ENCODE assay signal across 8 cellular contexts in the genomic region with DNA sequence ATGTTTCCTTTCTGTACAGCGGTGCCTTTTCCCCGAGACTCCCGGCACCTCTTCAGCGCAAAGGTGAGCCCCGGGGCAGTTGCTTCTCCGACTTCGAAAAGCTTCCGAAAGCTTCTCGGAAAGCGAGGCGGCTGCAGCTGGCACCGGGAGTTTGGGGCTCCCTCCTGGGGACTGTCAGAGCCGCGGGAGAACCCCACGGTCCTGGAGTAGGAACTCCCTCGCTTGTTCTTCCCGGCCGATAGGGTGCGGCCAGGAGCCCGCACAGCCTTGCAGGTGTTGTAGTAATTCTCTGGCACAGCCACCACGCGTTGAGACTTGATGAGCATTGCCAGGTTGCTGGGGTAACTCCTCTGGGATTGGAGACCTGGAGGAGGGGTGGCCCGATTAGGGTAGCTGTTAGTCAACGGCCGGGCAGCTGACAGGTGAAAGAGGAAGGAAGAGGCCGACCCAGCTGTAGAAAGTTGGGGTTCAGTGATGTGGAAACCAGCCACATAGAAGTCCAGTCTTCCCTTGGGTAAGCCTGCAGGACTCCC. TPM values are rescaled to one million over a fixed set of nuclear protein-coding genes. Genes with fewer than 3 reads are reported as not detected.
DNase-seq lines count a peak whose midpoint lies in the region; ATAC-seq, FAIRE-seq and TF ChIP-seq lines count a peak whose summit lies in the region.

No MANE protein-coding gene starts in this region.

- H3K27me3 Mint-ChIP-seq in T-helper 2 cell treated with Interferon-gamma antibody and Interleukin-4, amounts not matched to agents 5 μg/mL and 100 μg/mL, for 36 hours (ENCODE audit: low read depth) = no peaks in the 10 kb centered on the region

- H3K4me1 ChIP-seq in breast epithelium = peaks cover 0 to 9% of the 10 kb centered on the region in 2 donors
- peaks cover 16% of the 10 kb centered on the region for H3K4me1 ChIP-seq in keratinocyte (ENCODE audit: control insufficient read depth, extremely low read depth, insufficient read depth, low read length)

- FAIRE-seq in keratinocyte (lab: Jason Lieb, UNC) = peak; percentile 84

- H3K27me3 ChIP-seq in breast epithelium (no peaks in the 10 kb centered on the region), keratinocyte (ENCODE audit: control insufficient read depth, extremely low read depth, insufficient read depth, low read length) (no peaks in the 10 kb centered on the region)

- peak overlapping the region; percentile 75 to 98 (median 98) for H3K4me3 ChIP-seq in breast epithelium
- peak overlapping the region; percentile 89 to 98 (median 90) for H3K4me3 ChIP-seq in keratinocyte (ENCODE audit: control insufficient read depth in 2 of 3, extremely low read depth in 1 of 3, insufficient read depth in 2 of 3, low read depth in 1 of 3, low read length in 3 of 3)

- peak; percentile 38 for ATAC-seq in GM18502 (IDR thresholded peaks at IDR 0.05; ENCODE audit: poor library complexity, unreplicated experiment)
- ATAC-seq in HG02943 (IDR thresholded peaks at IDR 0.05; ENCODE audit: low read depth, unreplicated experiment) = peak; percentile 33

- peak; percentile 56 for TF ChIP-seq CTCF in 22Rv1 (IDR thresholded peaks at IDR 0.05)
- peak in 1 of 3 donors; percentile 30 for TF ChIP-seq CTCF in breast epithelium (IDR thresholded peaks at IDR 0.05)
- TF ChIP-seq CTCF in keratinocyte (optimal IDR thresholded peaks at IDR 0.05 in 1 of 3, IDR thresholded peaks at IDR 0.05 in 1 of 3, conservative IDR thresholded peaks at IDR 0.05 in 1 of 3; ENCODE audit: extremely low read depth in 1 of 3, insufficient read depth in 2 of 3, low read length in 3 of 3) = peak; percentile 49 to 62 (median 59)

- no peaks in the 10 kb centered on the region for H3K9me3 Mint-ChIP-seq in T-helper 2 cell treated with Interferon-gamma antibody and Interleukin-4, amounts not matched to agents 5 μg/mL and 100 μg/mL, for 36 hours

- H4K20me1 ChIP-seq in keratinocyte (ENCODE audit: control insufficient read depth, extremely low read depth, insufficient read depth, low read length) = no peaks in the 10 kb centered on the region

- peak overlapping the region; percentile 50 for H3K27ac Mint-ChIP-seq in T-helper 2 cell treated with Interferon-gamma antibody and Interleukin-4, amounts not matched to agents 5 μg/mL and 100 μg/mL, for 36 hours

- H2AFZ ChIP-seq in keratinocyte (ENCODE audit: control insufficient read depth, low read length) = peak overlapping the region; percentile 78

- H3K9me3 ChIP-seq in breast epithelium = no peaks in the 10 kb centered on the region
- H3K9me3 ChIP-seq in keratinocyte (ENCODE audit: control insufficient read depth, low read depth, low read length) = no peaks in the 10 kb centered on the region

- H3K4me1 Mint-ChIP-seq in T-helper 2 cell treated with Interferon-gamma antibody and Interleukin-4, amounts not matched to agents 5 μg/mL and 100 μg/mL, for 36 hours (ENCODE audit: low read depth) = peaks cover 22% of the 10 kb centered on the region

- no peaks in the 10 kb centered on the region for H3K9me1 ChIP-seq in keratinocyte (ENCODE audit: control insufficient read depth, extremely low read depth, insufficient read depth, low read length)

- peak overlapping the region; percentile 85 for H3K4me3 Mint-ChIP-seq in T-helper 2 cell treated with Interferon-gamma antibody and Interleukin-4, amounts not matched to agents 5 μg/mL and 100 μg/mL, for 36 hours

- TF ChIP-seq POLR2A in breast epithelium (IDR thresholded peaks at IDR 0.05) = no peak

- peak overlapping the region; percentile 90 for H3K4me2 ChIP-seq in keratinocyte (ENCODE audit: control insufficient read depth, extremely low read depth, insufficient read depth, low read depth, low read length)

- peaks cover 9% of the 10 kb centered on the region for H3K36me3 Mint-ChIP-seq in T-helper 2 cell treated with Interferon-gamma antibody and Interleukin-4, amounts not matched to agents 5 μg/mL and 100 μg/mL, for 36 hours (ENCODE audit: low read depth)

- DNase-seq in NCI-H146 (lab: John Stamatoyannopoulos, UW) = peak; percentile 89
- DNase-seq in T-helper 2 cell treated with Interferon-gamma antibody and Interleukin-4, amounts not matched to agents 5 μg/mL and 100 μg/mL, for 36 hours (ENCODE audit: low spot score) = peak; percentile 37
- DNase-seq in breast epithelium (ENCODE audit: low spot score in 2 of 2) = peak; percentile 67 to 72
- peak; percentile 74 for DNase-seq in keratinocyte (ENCODE audit: low read depth, low spot score)
- DNase-seq in stimulated activated CD4-positive, alpha-beta T cell treated with anti-CD3 and anti-CD28 coated beads, Interleukin-15, amount 100 ng/mL, for 24 hours = peak; percentile 66

- intact Hi-C loops in breast epithelium (cut with DNase I; ENCODE audit: low total_unique reads) = no loop called here

- peak overlapping the region; percentile 93 for H3K9ac ChIP-seq in keratinocyte (ENCODE audit: control insufficient read depth, extremely low read depth, insufficient read depth, low read length)

- H3K36me3 ChIP-seq in breast epithelium (no peaks in the 10 kb centered on the region), keratinocyte (ENCODE audit: control insufficient read depth in 2 of 2, extremely low read depth in 1 of 2, insufficient read depth in 2 of 2, low read length in 2 of 2) (peaks cover 0 to 1% of the 10 kb centered on the region in 2 experiments)

- peaks cover 8% of the 10 kb centered on the region for H3K79me2 ChIP-seq in keratinocyte (ENCODE audit: control insufficient read depth, insufficient read depth, low read length)

- dilution Hi-C loops in keratinocyte (cut with MboI; ENCODE audit: extremely low pct_ligation_motif_present, low sequenced_read_pairs) = no loop called here

- H3K27ac ChIP-seq in 22Rv1 (peak overlapping the region; percentile 62), breast epithelium (peak overlapping the region; percentile 92), keratinocyte (ENCODE audit: control insufficient read depth, insufficient read depth, low read length) (peak overlapping the region; percentile 88)

RNA-seq across cellular contexts. Expression of a gene that starts 0.7 kb away (rescaled TPM):
- 10 to 100 TPM; 14.4 to 18.6 (median 16.2) TPM for total RNA-seq in breast epithelium
- 29.5 to 32.7 TPM (median 30.6 TPM) in 3 replicates for polyA plus RNA-seq in keratinocyte
- polyA plus RNA-seq in keratinocyte (2011; ENCODE audit: low read depth) = 24.1 TPM
- polyA plus RNA-seq in keratinocyte (2011; cell fraction: cytosol; rRNA removed) = 24.5 and 37.5 TPM in 2 replicates
- 21.5 and 25.2 TPM in 2 replicates for polyA plus RNA-seq in keratinocyte (2011; cell fraction: nucleus; rRNA removed)
- 25.4 and 25.7 TPM in 2 replicates for polyA plus RNA-seq in keratinocyte (2012; ENCODE audit: low replicate concordance)
- polyA minus RNA-seq in keratinocyte = 28.8 to 56.7 TPM (median 38.3 TPM) in 3 replicates
- polyA minus RNA-seq in keratinocyte (2011; cell fraction: cytosol; rRNA and poly(A)+ RNA removed) = 19.4 TPM
- 13.5 and 21.6 TPM in 2 replicates for polyA minus RNA-seq in keratinocyte (2011; cell fraction: nucleus; rRNA and poly(A)+ RNA removed)

RNA-seq across cellular contexts. Expression of a gene that starts 1.1 kb away (rescaled TPM):
- total RNA-seq in breast epithelium = 10 to 100 TPM in 1 of 3 donors, 1 to 10 TPM in 2; 5.6 to 10.2 (median 8.9) TPM
- 25.1 to 38.6 TPM (median 28.3 TPM) in 3 replicates for polyA plus RNA-seq in keratinocyte
- polyA plus RNA-seq in keratinocyte (2011; ENCODE audit: low read depth) = 23.6 TPM
- 24.2 and 45.1 TPM in 2 replicates for polyA plus RNA-seq in keratinocyte (2011; cell fraction: cytosol; rRNA removed)
- polyA plus RNA-seq in keratinocyte (2011; cell fraction: nucleus; rRNA removed) = 16.0 and 17.9 TPM in 2 replicates
- 17.4 and 25.1 TPM in 2 replicates for polyA plus RNA-seq in keratinocyte (2012; ENCODE audit: low replicate concordance)
- 4.2 to 20.9 TPM (median 12.6 TPM) in 3 replicates for polyA minus RNA-seq in keratinocyte
- polyA minus RNA-seq in keratinocyte (2011; cell fraction: cytosol; rRNA and poly(A)+ RNA removed) = 13.0 TPM
- polyA minus RNA-seq in keratinocyte (2011; cell fraction: nucleus; rRNA and poly(A)+ RNA removed) = 4.0 and 7.9 TPM in 2 replicates

RNA-seq across cellular contexts. Expression of a gene that starts 33.5 kb away (rescaled TPM):
- 1 to 10 TPM; 2.0 to 3.2 (median 2.7) TPM for total RNA-seq in breast epithelium
- polyA plus RNA-seq in keratinocyte = 1.2 to 1.5 TPM (median 1.2 TPM) in 3 replicates
- polyA plus RNA-seq in keratinocyte (2011; ENCODE audit: low read depth) = 0.15 TPM
- 0.94 and 1.3 TPM in 2 replicates for polyA plus RNA-seq in keratinocyte (2011; cell fraction: cytosol; rRNA removed)
- polyA plus RNA-seq in keratinocyte (2011; cell fraction: nucleus; rRNA removed) = 2.0 and 2.4 TPM in 2 replicates
- 1.9 and 2.0 TPM in 2 replicates for polyA plus RNA-seq in keratinocyte (2012; ENCODE audit: low replicate concordance)
- 0.13 to 0.56 TPM (median 0.51 TPM) in 3 replicates for polyA minus RNA-seq in keratinocyte
- 1.2 TPM for polyA minus RNA-seq in keratinocyte (2011; cell fraction: cytosol; rRNA and poly(A)+ RNA removed)
- polyA minus RNA-seq in keratinocyte (2011; cell fraction: nucleus; rRNA and poly(A)+ RNA removed) = 0.84 and 1.3 TPM in 2 replicates

Comparison
In these comparisons a context has a peak if more than half of its experiments do, and no peak if none do; other contexts are left out.
1. Peak in every context shown above with its lines: DNase-seq, ATAC-seq, H3K4me3 ChIP-seq and H3K27ac ChIP-seq.
2. DNase-seq: peak in every context shown above with its lines; median percentile 89 in NCI-H146; 74 in keratinocyte; 70 in breast epithelium; 66 in stimulated activated CD4-positive, alpha-beta T cell treated with anti-CD3 and anti-CD28 coated beads, Interleukin-15, amount 100 ng/mL, for 24 hours; 37 in T-helper 2 cell treated with Interferon-gamma antibody and Interleukin-4, amounts not matched to agents 5 μg/mL and 100 μg/mL, for 36 hours.